ENCODE assay signal across 23 cellular contexts in genomic region chr15:64051645-64052259, GRCh38. TPM values are rescaled to one million over a fixed set of nuclear protein-coding genes. Genes with fewer than 3 reads are reported as not detected.
DNase-seq lines count a peak whose midpoint lies in the region; ATAC-seq, FAIRE-seq and TF ChIP-seq lines count a peak whose summit lies in the region.
"Had no signal": no experiment of that assay in that cellular context is flagged by ENCODE, and none has a peak within 500 bp of the region (broad histone marks: within the 10 kb centered on the region; RNA-seq: fewer than 3 reads in every experiment).

No MANE protein-coding gene starts in this region.

- H3K27me3 Mint-ChIP-seq in activated T-helper 17 cell treated with anti-CD3 and anti-CD28 coated beads, Interleukin-2, amount 50 U/mL, for 72 hours: peaks cover 4% of the 10 kb centered on the region
- no peaks in the 10 kb centered on the region for H3K27me3 Mint-ChIP-seq in stimulated activated memory B cell treated with anti-CD40 and anti-IgM and Interleukin-4, amounts not matched to agents 10 μg/mL and 1 μg/mL and 100 μg/mL, for 72 hours
- peaks cover 25% of the 10 kb centered on the region for H3K27me3 Mint-ChIP-seq in WTC11 (ENCODE audit: low read depth)
- H3K27me3 Mint-ChIP-seq: B cell had no signal

- POLR2A ChIA-PET in WTC11 (lab: Charles Lee): no interaction called here

- no peaks in the 10 kb centered on the region for H3K36me3 ChIP-seq in keratinocyte (ENCODE audit: control insufficient read depth in 2 of 2, extremely low read depth in 1 of 2, insufficient read depth in 2 of 2, low read length in 2 of 2)
- H3K36me3 ChIP-seq in prostate gland: no peaks in the 10 kb centered on the region

- DNase-seq in activated CD8-positive, alpha-beta memory T cell treated with anti-CD3 and anti-CD28 coated beads for 24 hours: peak; percentile 19
- DNase-seq in activated CD8-positive, alpha-beta memory T cell treated with anti-CD3 and anti-CD28 coated beads, Interleukin-2, amount 50 U/mL, for 4 hours: no peak
- DNase-seq in keratinocyte (ENCODE audit: low read depth, low spot score) (no peak), posterior vena cava (ENCODE audit: low spot score) (no peak), WTC11 (ENCODE audit: low spot score) (no peak), prostate gland (ENCODE audit: low spot score) (no peak)
- DNase-seq: CD4-positive, alpha-beta T cell; GDM1; NCI-H1436; NCI-H1930; NCI-H226; NCI-H524; NCI-H82; PC-3; RPMI8226 had no signal

- no peak for ATAC-seq in activated T-helper 17 cell treated with anti-CD3 and anti-CD28 coated beads, Interleukin-2, amount 50 U/mL, for 72 hours (replicated peaks)
- ATAC-seq in stimulated activated memory B cell treated with anti-CD40 and anti-IgM and Interleukin-4, amounts not matched to agents 10 μg/mL and 1 μg/mL and 100 μg/mL, for 72 hours: no peak
- ATAC-seq in WTC11: no peak
- ATAC-seq: GM23338, HCT116, PC-3 had no signal

- TF ChIP-seq POLR2A in prostate gland (IDR thresholded peaks at IDR 0.05): no peak

- no peaks in the 10 kb centered on the region for H3K9me1 ChIP-seq in keratinocyte (ENCODE audit: control insufficient read depth, extremely low read depth, insufficient read depth, low read length)

- H3K4me2 ChIP-seq in keratinocyte (ENCODE audit: control insufficient read depth, extremely low read depth, insufficient read depth, low read depth, low read length): no peak overlapping the region
- H3K4me2 ChIP-seq: GM23338, KMS-11 had no signal

- FAIRE-seq in keratinocyte (lab: Jason Lieb, UNC): no peak
- FAIRE-seq: GM19239 had no signal

- H3K9me3 Mint-ChIP-seq in activated T-helper 17 cell treated with anti-CD3 and anti-CD28 coated beads, Interleukin-2, amount 50 U/mL, for 72 hours: no peaks in the 10 kb centered on the region
- no peaks in the 10 kb centered on the region for H3K9me3 Mint-ChIP-seq in stimulated activated memory B cell treated with anti-CD40 and anti-IgM and Interleukin-4, amounts not matched to agents 10 μg/mL and 1 μg/mL and 100 μg/mL, for 72 hours
- H3K9me3 Mint-ChIP-seq in WTC11: no peaks in the 10 kb centered on the region
- H3K9me3 Mint-ChIP-seq: CD4-positive, alpha-beta T cell; GM23338 had no signal

- H3K4me1 Mint-ChIP-seq in activated T-helper 17 cell treated with anti-CD3 and anti-CD28 coated beads, Interleukin-2, amount 50 U/mL, for 72 hours: peaks cover 1% of the 10 kb centered on the region
- peaks cover 27% of the 10 kb centered on the region for H3K4me1 Mint-ChIP-seq in stimulated activated memory B cell treated with anti-CD40 and anti-IgM and Interleukin-4, amounts not matched to agents 10 μg/mL and 1 μg/mL and 100 μg/mL, for 72 hours
- peaks cover 5% of the 10 kb centered on the region for H3K4me1 Mint-ChIP-seq in WTC11

- H3K79me2 ChIP-seq in keratinocyte (ENCODE audit: control insufficient read depth, insufficient read depth, low read length): no peaks in the 10 kb centered on the region

- peak overlapping the region; percentile 72 for H2AFZ ChIP-seq in keratinocyte (ENCODE audit: control insufficient read depth, low read length)
- H2AFZ ChIP-seq: GM23338 had no signal

- no peaks in the 10 kb centered on the region for H4K20me1 ChIP-seq in keratinocyte (ENCODE audit: control insufficient read depth, extremely low read depth, insufficient read depth, low read length)

- no peak overlapping the region for H3K4me3 Mint-ChIP-seq in activated T-helper 17 cell treated with anti-CD3 and anti-CD28 coated beads, Interleukin-2, amount 50 U/mL, for 72 hours
- H3K4me3 Mint-ChIP-seq in stimulated activated memory B cell treated with anti-CD40 and anti-IgM and Interleukin-4, amounts not matched to agents 10 μg/mL and 1 μg/mL and 100 μg/mL, for 72 hours: no peak overlapping the region
- no peak overlapping the region for H3K4me3 Mint-ChIP-seq in WTC11
- H3K4me3 Mint-ChIP-seq: B cell; CD4-positive, alpha-beta T cell; GM23338 had no signal

- TF ChIP-seq CTCF in keratinocyte (optimal IDR thresholded peaks at IDR 0.05 in 1 of 3, IDR thresholded peaks at IDR 0.05 in 1 of 3, conservative IDR thresholded peaks at IDR 0.05 in 1 of 3; ENCODE audit: extremely low read depth in 1 of 3, insufficient read depth in 2 of 3, low read length in 3 of 3) (no peak), WTC11 (IDR thresholded peaks at IDR 0.05) (no peak), prostate gland (IDR thresholded peaks at IDR 0.05) (no peak)

- H3K27ac Mint-ChIP-seq in activated T-helper 17 cell treated with anti-CD3 and anti-CD28 coated beads, Interleukin-2, amount 50 U/mL, for 72 hours: peak overlapping the region; percentile 13
- H3K27ac Mint-ChIP-seq in stimulated activated memory B cell treated with anti-CD40 and anti-IgM and Interleukin-4, amounts not matched to agents 10 μg/mL and 1 μg/mL and 100 μg/mL, for 72 hours: peak overlapping the region; percentile 55
- no peak overlapping the region for H3K27ac Mint-ChIP-seq in WTC11
- H3K27ac Mint-ChIP-seq: B cell; CD4-positive, alpha-beta T cell; GM23338 had no signal

- CTCF ChIA-PET in WTC11 (lab: Charles Lee): interaction anchor here (0.7 to 1.0 kb wide), 2 partner anchors 102 to 107 kb away, joined by 3 to 4 read pairs; no protein-coding TSS in a partner anchor

- intact Hi-C loops in posterior vena cava (cut with DNase I): no loop called here
- intact Hi-C loops in prostate gland (cut with DNase I): no loop called here

- WGBS in prostate gland: 100% methylated on average over 2 of the region's 3 CpGs

- H3K9me3 ChIP-seq in keratinocyte (ENCODE audit: control insufficient read depth, low read depth, low read length) (no peaks in the 10 kb centered on the region), prostate gland (no peaks in the 10 kb centered on the region)
- H3K9me3 ChIP-seq: Caco-2 had no signal

- no peak overlapping the region for H3K9ac ChIP-seq in keratinocyte (ENCODE audit: control insufficient read depth, extremely low read depth, insufficient read depth, low read length)
- H3K9ac ChIP-seq: KMS-11 had no signal

- H3K4me3 ChIP-seq in keratinocyte (ENCODE audit: control insufficient read depth in 2 of 3, extremely low read depth in 1 of 3, insufficient read depth in 2 of 3, low read depth in 1 of 3, low read length in 3 of 3) (no peak overlapping the region), prostate gland (no peak overlapping the region)
- H3K4me3 ChIP-seq: GM23338 had no signal

- dilution Hi-C loops in keratinocyte (cut with MboI; ENCODE audit: extremely low pct_ligation_motif_present, low sequenced_read_pairs): no loop called here

- no peaks in the 10 kb centered on the region for H3K36me3 Mint-ChIP-seq in activated T-helper 17 cell treated with anti-CD3 and anti-CD28 coated beads, Interleukin-2, amount 50 U/mL, for 72 hours (ENCODE audit: low read depth)
- H3K36me3 Mint-ChIP-seq in stimulated activated memory B cell treated with anti-CD40 and anti-IgM and Interleukin-4, amounts not matched to agents 10 μg/mL and 1 μg/mL and 100 μg/mL, for 72 hours: no peaks in the 10 kb centered on the region
- no peaks in the 10 kb centered on the region for H3K36me3 Mint-ChIP-seq in WTC11

- H3K27me3 ChIP-seq in keratinocyte (ENCODE audit: control insufficient read depth, extremely low read depth, insufficient read depth, low read length) (peaks cover 5% of the 10 kb centered on the region), prostate gland (replicated peaks; ENCODE audit: insufficient read depth) (no peaks in the 10 kb centered on the region)

- peak overlapping the region; percentile 31 for H3K27ac ChIP-seq in keratinocyte (ENCODE audit: control insufficient read depth, insufficient read depth, low read length)
- no peak overlapping the region for H3K27ac ChIP-seq in prostate gland
- H3K27ac ChIP-seq: KMS-11 had no signal

- H3K4me1 ChIP-seq in keratinocyte (ENCODE audit: control insufficient read depth, extremely low read depth, insufficient read depth, low read length) (no peaks in the 10 kb centered on the region), prostate gland (replicated peaks) (no peaks in the 10 kb centered on the region)

RNA-seq across cellular contexts. Expression of gene DAPK2, which starts 5.5 kb away (rescaled TPM):
- 10 to 100 TPM in 1 of 2 donors, under 1 TPM in 1; 0.82 to 10.6 TPM for total RNA-seq in activated T-helper 17 cell treated with anti-CD3 and anti-CD28 coated beads, Interleukin-2, amount 50 U/mL, for 72 hours
- polyA plus RNA-seq in keratinocyte: 0.83 to 1.7 TPM (median 1.4 TPM) in 3 replicates
- 5.5 TPM for polyA plus RNA-seq in keratinocyte (2011; ENCODE audit: low read depth)
- 1.2 and 1.6 TPM in 2 replicates for polyA plus RNA-seq in keratinocyte (2011; cell fraction: cytosol; rRNA removed)
- polyA plus RNA-seq in keratinocyte (2011; cell fraction: nucleus; rRNA removed): 3.3 and 4.8 TPM in 2 replicates
- 0.85 and 6.7 TPM in 2 replicates for polyA plus RNA-seq in keratinocyte (2012; ENCODE audit: low replicate concordance)
- polyA minus RNA-seq in keratinocyte: 0.56 to 1.6 TPM (median 1.3 TPM) in 3 replicates
- not detected for polyA minus RNA-seq in keratinocyte (2011; cell fraction: cytosol; rRNA and poly(A)+ RNA removed)
- polyA minus RNA-seq in keratinocyte (2011; cell fraction: nucleus; rRNA and poly(A)+ RNA removed): 3.4 and 4.4 TPM in 2 replicates
- total RNA-seq in posterior vena cava (1 to 10 TPM; 2.1 to 3.1 TPM), WTC11 (2021) (1.0 to 2.3 TPM (median 1.5 TPM) in 3 replicates), prostate gland (10 to 100 TPM; 13.8 to 40.4 TPM)

RNA-seq across cellular contexts. Expression of gene CIAO2A, which starts 41.9 kb away (rescaled TPM):
- total RNA-seq in activated T-helper 17 cell treated with anti-CD3 and anti-CD28 coated beads, Interleukin-2, amount 50 U/mL, for 72 hours: 10 to 100 TPM; 71.7 to 99.1 TPM
- 50.2 to 111 TPM (median 51.8 TPM) in 3 replicates for polyA plus RNA-seq in keratinocyte
- polyA plus RNA-seq in keratinocyte (2011; ENCODE audit: low read depth): 39.3 TPM
- 51.7 and 96.5 TPM in 2 replicates for polyA plus RNA-seq in keratinocyte (2011; cell fraction: cytosol; rRNA removed)
- 18.3 and 26.3 TPM in 2 replicates for polyA plus RNA-seq in keratinocyte (2011; cell fraction: nucleus; rRNA removed)
- polyA plus RNA-seq in keratinocyte (2012; ENCODE audit: low replicate concordance): 40.5 and 54.7 TPM in 2 replicates
- 4.8 to 16.1 TPM (median 5.6 TPM) in 3 replicates for polyA minus RNA-seq in keratinocyte
- polyA minus RNA-seq in keratinocyte (2011; cell fraction: cytosol; rRNA and poly(A)+ RNA removed): 18.8 TPM
- polyA minus RNA-seq in keratinocyte (2011; cell fraction: nucleus; rRNA and poly(A)+ RNA removed): 5.2 and 5.7 TPM in 2 replicates
- total RNA-seq in posterior vena cava: 10 to 100 TPM; 22.8 to 26.0 TPM
- 67.6 to 73.6 TPM (median 72.3 TPM) in 3 replicates for total RNA-seq in WTC11 (2021)
- total RNA-seq in prostate gland: 100 to 1,000 TPM in 1 of 2 donors, 10 to 100 TPM in 1; 47.2 to 133 TPM

RNA-seq across cellular contexts. Expression of gene SNX1, which starts 44.0 kb away (rescaled TPM):
- 100 to 1,000 TPM in 1 of 2 donors, 10 to 100 TPM in 1; 91.3 to 126 TPM for total RNA-seq in activated T-helper 17 cell treated with anti-CD3 and anti-CD28 coated beads, Interleukin-2, amount 50 U/mL, for 72 hours
- 78.1 to 90.2 TPM (median 86.5 TPM) in 3 replicates for polyA plus RNA-seq in keratinocyte
- 49.5 TPM for polyA plus RNA-seq in keratinocyte (2011; ENCODE audit: low read depth)
- 85.7 and 102 TPM in 2 replicates for polyA plus RNA-seq in keratinocyte (2011; cell fraction: cytosol; rRNA removed)
- 133 and 137 TPM in 2 replicates for polyA plus RNA-seq in keratinocyte (2011; cell fraction: nucleus; rRNA removed)
- polyA plus RNA-seq in keratinocyte (2012; ENCODE audit: low replicate concordance): 52.4 and 71.7 TPM in 2 replicates
- 45.7 to 65.1 TPM (median 49.1 TPM) in 3 replicates for polyA minus RNA-seq in keratinocyte
- polyA minus RNA-seq in keratinocyte (2011; cell fraction: cytosol; rRNA and poly(A)+ RNA removed): 34.7 TPM
- polyA minus RNA-seq in keratinocyte (2011; cell fraction: nucleus; rRNA and poly(A)+ RNA removed): 34.9 and 51.3 TPM in 2 replicates
- total RNA-seq in posterior vena cava (100 to 1,000 TPM; 114 to 130 TPM), WTC11 (2021) (60.2 to 65.7 TPM (median 61.8 TPM) in 3 replicates), prostate gland (100 to 1,000 TPM; 109 to 110 TPM)
